In genomic region chr17:81833160-81833920, GRCh38 we compare ENCODE assay signal across 8 cellular contexts. TPM values are rescaled to one million over a fixed set of nuclear protein-coding genes. Genes with fewer than 3 reads are reported as not detected.
DNase-seq lines count a peak whose midpoint lies in the region; ATAC-seq and TF ChIP-seq lines count a peak whose summit lies in the region.

TSS of gene MCRIP1 (minus strand) at chr17:81833291. CDS start at chr17:81824506, 8,785 bp downstream.

- TF ChIP-seq CTCF in fibroblast of pulmonary artery (IDR thresholded peaks at IDR 0.05; ENCODE audit: low read length, missing control alignments), result no peak

- peak; percentile 33 for DNase-seq in DMS79 treated with DMSO at 0.1 percent for 48 hours (lab: John Stamatoyannopoulos, UW)
- peak; percentile 81 for DNase-seq in GOT3 (lab: John Stamatoyannopoulos, UW)
- DNase-seq in M059J (ENCODE audit: low read depth), result peak; percentile 89
- peak; percentile 93 for DNase-seq in activated T-helper 9 cell treated with anti-CD3 and anti-CD28 coated beads, Interleukin-2, amount 50 U/mL, for 16 hours (ENCODE audit: low read depth)
- DNase-seq in fibroblast of pulmonary artery (ENCODE audit: low read depth), result peak; percentile 93
- peak; percentile 96 for DNase-seq in natural killer cell treated with Interleukin-12 subunit alpha and Interleukin-12 subunit beta and Interleukin-15 and Interleukin-18, amount 100 ng/mL, for 72 hours (ENCODE audit: low spot score)
- DNase-seq in stimulated activated naive CD4-positive, alpha-beta T cell treated with Interleukin-2 at 50 U/mL for 16 hours (lab: John Stamatoyannopoulos, UW), result peak; percentile 92

- H3K36me3 Mint-ChIP-seq in natural killer cell treated with Interleukin-12 subunit alpha and Interleukin-12 subunit beta and Interleukin-15 and Interleukin-18, amount 100 ng/mL, for 72 hours, result no peaks in the 10 kb centered on the region

- no peaks in the 10 kb centered on the region for H3K9me3 Mint-ChIP-seq in natural killer cell treated with Interleukin-12 subunit alpha and Interleukin-12 subunit beta and Interleukin-15 and Interleukin-18, amount 100 ng/mL, for 72 hours

- peak; percentile 80 for TF ChIP-seq POLR2A in Raji (IDR thresholded peaks at IDR 0.05; ENCODE audit: insufficient read depth, low read depth, low read length)

- H3K27me3 Mint-ChIP-seq in natural killer cell treated with Interleukin-12 subunit alpha and Interleukin-12 subunit beta and Interleukin-15 and Interleukin-18, amount 100 ng/mL, for 72 hours, result no peaks in the 10 kb centered on the region

- peaks cover 26 to 35% of the 10 kb centered on the region in 2 donors for H3K4me1 Mint-ChIP-seq in natural killer cell treated with Interleukin-12 subunit alpha and Interleukin-12 subunit beta and Interleukin-15 and Interleukin-18, amount 100 ng/mL, for 72 hours (ENCODE audit: low read depth in 2 of 2)

- peak within 1 kb of the TSS; percentile 86 to 93 for H3K27ac Mint-ChIP-seq in natural killer cell treated with Interleukin-12 subunit alpha and Interleukin-12 subunit beta and Interleukin-15 and Interleukin-18, amount 100 ng/mL, for 72 hours

- peak within 1 kb of the TSS; percentile 91 for H3K4me3 Mint-ChIP-seq in natural killer cell treated with Interleukin-12 subunit alpha and Interleukin-12 subunit beta and Interleukin-15 and Interleukin-18, amount 100 ng/mL, for 72 hours

- H3K4me3 ChIP-seq in fibroblast of pulmonary artery (replicated peaks; ENCODE audit: low read depth, low read length), result peak within 1 kb of the TSS; percentile 76

- peak; percentile 90 to 92 for ATAC-seq in natural killer cell treated with Interleukin-12 subunit alpha and Interleukin-12 subunit beta and Interleukin-15 and Interleukin-18, amount 100 ng/mL, for 72 hours

RNA-seq across cellular contexts. Expression of gene MCRIP1, which starts in this region (rescaled TPM):
- 40.2 and 58.3 TPM in 2 replicates for total RNA-seq in M059J (2014; rRNA removed; shearing (Covaris generic))
- 100 to 1,000 TPM in 1 of 2 donors, 10 to 100 TPM in 1; 83.9 to 104 TPM for total RNA-seq in natural killer cell treated with Interleukin-12 subunit alpha and Interleukin-12 subunit beta and Interleukin-15 and Interleukin-18, amount 100 ng/mL, for 72 hours

Comparison
In these comparisons a context has a peak if more than half of its experiments do, and no peak if none do; other contexts are left out.
1. Peak in every context shown above with its lines: DNase-seq, ATAC-seq and H3K4me3 ChIP-seq.
2. DNase-seq: peak in every context shown above with its lines; median percentile 96 in natural killer cell treated with Interleukin-12 subunit alpha and Interleukin-12 subunit beta and Interleukin-15 and Interleukin-18, amount 100 ng/mL, for 72 hours; 93 in activated T-helper 9 cell treated with anti-CD3 and anti-CD28 coated beads, Interleukin-2, amount 50 U/mL, for 16 hours; 93 in fibroblast of pulmonary artery; 92 in stimulated activated naive CD4-positive, alpha-beta T cell treated with Interleukin-2 at 50 U/mL for 16 hours; 89 in M059J; 81 in GOT3; 33 in DMS79 treated with DMSO at 0.1 percent for 48 hours.